10 cellular contexts compared by ENCODE assay signal in genomic region chr9:136665704-136666363, GRCh38. TPM values are rescaled to one million over a fixed set of nuclear protein-coding genes. Genes with fewer than 3 reads are reported as not detected.
DNase-seq lines count a peak whose midpoint lies in the region; ATAC-seq, FAIRE-seq and TF ChIP-seq lines count a peak whose summit lies in the region.
"Had no signal": no experiment of that assay in that cellular context is flagged by ENCODE, and none has a peak within 500 bp of the region (broad histone marks: within the 10 kb centered on the region; RNA-seq: fewer than 3 reads in every experiment).

No MANE protein-coding gene starts in this region.

- no peak overlapping the region for H2AFZ ChIP-seq in K562 (ENCODE audit: low read depth, low read length)

- H3K36me3 Mint-ChIP-seq in naive thymus-derived CD4-positive, alpha-beta T cell: no peaks in the 10 kb centered on the region
- H3K36me3 Mint-ChIP-seq: activated naive CD4-positive, alpha-beta T cell treated with anti-CD3 and anti-CD28 coated beads, Interleukin-2, amount 50 U/mL, for 24 hours had no signal

- H3K4me2 ChIP-seq in K562 (ENCODE audit: insufficient read depth, low read length): peak overlapping the region; percentile 59; the same call in 1 of the 2 replicates

- POLR2A ChIA-PET in K562 (lab: Yijun Ruan, JAX): no interaction called here
- POLR2A ChIA-PET in naive thymus-derived CD4-positive, alpha-beta T cell (lab: Charles Lee): no interaction called here

- H3K4me3 Mint-ChIP-seq in naive thymus-derived CD4-positive, alpha-beta T cell: peak overlapping the region in 1 of 10 donors; percentile 73

- H3K27ac Mint-ChIP-seq in naive thymus-derived CD4-positive, alpha-beta T cell: no peak overlapping the region
- H3K27ac Mint-ChIP-seq: activated naive CD4-positive, alpha-beta T cell treated with anti-CD3 and anti-CD28 coated beads, Interleukin-2, amount 50 U/mL, for 24 hours had no signal

- FAIRE-seq in K562 (lab: Jason Lieb, UNC): no peak

- peaks cover 2% of the 10 kb centered on the region for H3K9me1 ChIP-seq in K562 (ENCODE audit: control insufficient read depth, insufficient read depth, low read length)

- TF ChIP-seq RAD21 in K562 (CRISPR knock-in tag; conservative IDR thresholded peaks at IDR 0.05 in 1 of 2, IDR thresholded peaks at IDR 0.05 in 1 of 2): no peak

- ATAC-seq in K562: no peak; the same call in 2 of the 3 replicates
- ATAC-seq in naive thymus-derived CD4-positive, alpha-beta T cell: peak; percentile 63
- no peak for ATAC-seq in GM21390 (IDR thresholded peaks at IDR 0.05; ENCODE audit: unreplicated experiment)
- no peak for ATAC-seq in HG02610 (IDR thresholded peaks at IDR 0.05; ENCODE audit: unreplicated experiment)
- no peak for ATAC-seq in HG02678 (IDR thresholded peaks at IDR 0.05; ENCODE audit: unreplicated experiment)

- no peaks in the 10 kb centered on the region for H3K9me3 Mint-ChIP-seq in naive thymus-derived CD4-positive, alpha-beta T cell
- H3K9me3 Mint-ChIP-seq: activated naive CD4-positive, alpha-beta T cell treated with anti-CD3 and anti-CD28 coated beads, Interleukin-2, amount 50 U/mL, for 24 hours had no signal

- peak overlapping the region; percentile 32 to 89; a peak in 3 of 4 replicates for H3K9ac ChIP-seq in K562 (ENCODE audit: insufficient read depth in 1 of 2, low read depth in 2 of 2, low read length in 2 of 2)

- in situ Hi-C loops in K562 (cut with MboI): no loop called here

- H3K27ac ChIP-seq in C4-2B: peak overlapping the region; percentile 12; the same call in 1 of the 2 replicates
- no peak overlapping the region for H3K27ac ChIP-seq in HL-60 (replicated peaks)
- peak overlapping the region; percentile 76; the same call in 2 of the 3 replicates for H3K27ac ChIP-seq in K562 (ENCODE audit: extremely low read depth, low read depth, low read length)
- no peak overlapping the region for H3K27ac ChIP-seq in naive thymus-derived CD4-positive, alpha-beta T cell (ENCODE audit: low read depth, low read length)

- peaks cover 0 to 6% (median 0%) of the 10 kb centered on the region in 7 donors for H3K4me1 Mint-ChIP-seq in naive thymus-derived CD4-positive, alpha-beta T cell
- H3K4me1 Mint-ChIP-seq: activated naive CD4-positive, alpha-beta T cell treated with anti-CD3 and anti-CD28 coated beads, Interleukin-2, amount 50 U/mL, for 24 hours had no signal

- H3K9me3 ChIP-seq in K562 (replicated peaks; ENCODE audit: control insufficient read depth, insufficient read depth, low read depth, low read length): 0 out of 2 replicates have a peak, but pooled peaks cover 3% of the 10 kb centered on the region
- H3K9me3 ChIP-seq in naive thymus-derived CD4-positive, alpha-beta T cell (ENCODE audit: control insufficient read depth in 2 of 3, low read length in 3 of 3): no peaks in the 10 kb centered on the region

- 2% methylated on average over 11 of the region's 108 CpGs for WGBS in K562 (ENCODE audit: insufficient coverage, low coverage, missing lambda C conversion rate)

- peak; percentile 80 for TF ChIP-seq CTCF in C4-2B (conservative IDR thresholded peaks at IDR 0.05)
- no peak for TF ChIP-seq CTCF in HL-60 (IDR thresholded peaks at IDR 0.05; ENCODE audit: insufficient read depth, low read length)
- TF ChIP-seq CTCF in K562 (IDR thresholded peaks at IDR 0.05 in 2 of 3, conservative IDR thresholded peaks at IDR 0.05 in 1 of 3; ENCODE audit: insufficient read depth in 2 of 3, low read depth in 1 of 3, low read length in 3 of 3): 0 out of 6 replicates have a peak, but pooled peaks of 1 of the 3 experiments have one; percentile 5

- H3K4me3 ChIP-seq in HL-60 (replicated peaks; ENCODE audit: insufficient read depth, low read length): peak overlapping the region; percentile 16
- H3K4me3 ChIP-seq in K562: peak overlapping the region; percentile 81
- H3K4me3 ChIP-seq in naive thymus-derived CD4-positive, alpha-beta T cell (ENCODE audit: low read length): no peak overlapping the region

- peaks cover 56% of the 10 kb centered on the region for H4K20me1 ChIP-seq in K562 (replicated peaks; ENCODE audit: control insufficient read depth, insufficient read depth, low read length)

- peaks cover 68% of the 10 kb centered on the region; the same call in 2 of the 3 replicates for H3K36me3 ChIP-seq in K562 (ENCODE audit: control insufficient read depth, insufficient read depth, low read length)
- H3K36me3 ChIP-seq in naive thymus-derived CD4-positive, alpha-beta T cell (ENCODE audit: control insufficient read depth in 2 of 3, insufficient read depth in 3 of 3, low read length in 3 of 3): no peaks in the 10 kb centered on the region

- CTCF ChIA-PET in K562 (lab: Yijun Ruan, JAX; ENCODE audit: low intra/inter-chr PET ratio): interaction anchor here (0.8 kb wide), 1 partner anchor 20 kb away, joined by 3 read pairs; no protein-coding TSS in a partner anchor
- CTCF ChIA-PET in naive thymus-derived CD4-positive, alpha-beta T cell (lab: Charles Lee): no interaction called here

- H3K4me1 ChIP-seq in K562 (replicated peaks in 1 of 2; ENCODE audit: control insufficient read depth in 2 of 2, insufficient read depth in 2 of 2, low read length in 2 of 2): peaks cover 18 to 96% of the 10 kb centered on the region in 2 experiments
- H3K4me1 ChIP-seq in naive thymus-derived CD4-positive, alpha-beta T cell (ENCODE audit: control insufficient read depth in 2 of 2, insufficient read depth in 2 of 2, low read length in 2 of 2): peaks cover 0 to 4% of the 10 kb centered on the region in 2 donors

- peaks cover 70% of the 10 kb centered on the region for H3K79me2 ChIP-seq in K562 (ENCODE audit: control insufficient read depth, insufficient read depth, low read length)

- TF ChIP-seq POLR2A in K562 (conservative IDR thresholded peaks at IDR 0.05): no peak

- BruUV-seq in K562 (replicated peaks; lab: Mats Ljungman, UMichigan): no TSS peak

- DNase-seq in HL-60 (ENCODE audit: low read depth in 1 of 2, low spot score in 1 of 2) (no peak), K562 (ENCODE audit: extremely low read depth in 1 of 4, low spot score in 3 of 4) (peak; percentile 65 to 88 (median 84)), putamen (ENCODE audit: low spot score) (no peak)
- peak in 1 of 9 donors; percentile 58 for DNase-seq in naive thymus-derived CD4-positive, alpha-beta T cell
- DNase-seq: HCEC 1CT had no signal

- TF ChIP-seq EP300 in K562 (IDR thresholded peaks at IDR 0.05; ENCODE audit: low read length): no peak

- peaks cover 0 to 14% (median 8%) of the 10 kb centered on the region in 5 donors for H3K27me3 Mint-ChIP-seq in naive thymus-derived CD4-positive, alpha-beta T cell

- intact Hi-C loops in K562 (cut with micrococcal nuclease): no loop called here
- intact Hi-C loops in naive thymus-derived CD4-positive, alpha-beta T cell (cut with micrococcal nuclease): no loop called here

- H3K27me3 ChIP-seq in HL-60 (ENCODE audit: insufficient read depth, poor library complexity, severe bottlenecking): peaks cover 34% of the 10 kb centered on the region
- H3K27me3 ChIP-seq in K562 (ENCODE audit: control insufficient read depth in 2 of 2, insufficient read depth in 2 of 2, low read length in 2 of 2): no peaks in the 10 kb centered on the region
- peaks cover 5% of the 10 kb centered on the region in 2 donors for H3K27me3 ChIP-seq in naive thymus-derived CD4-positive, alpha-beta T cell (ENCODE audit: control insufficient read depth in 2 of 2, insufficient read depth in 2 of 2, low read length in 2 of 2)

RNA-seq across cellular contexts. Expression of gene EGFL7, which starts 3.1 kb away (rescaled TPM):
- 149 and 838 TPM in 2 replicates for total RNA-seq in K562 (2011; cell fraction: chromatin; rRNA removed; ENCODE audit: low replicate concordance)
- 1,169 and 1,462 TPM in 2 replicates for total RNA-seq in K562 (2011; cell fraction: nucleolus; rRNA removed)
- total RNA-seq in K562 (2011; cell fraction: nucleoplasm; rRNA removed): 493 and 520 TPM in 2 replicates
- 217 and 294 TPM in 2 replicates for total RNA-seq in K562 (2014; rRNA removed)
- total RNA-seq in K562 (2014; rRNA removed; fragmentation: Illumina TruSeq; extraction: Trizol): 6.6 and 10.2 TPM in 2 replicates
- 55.3 and 55.5 TPM in 2 replicates for total RNA-seq in K562 (2015; rRNA removed; fragmentation: Illumina TruSeq; extraction: Trizol)
- 213 and 225 TPM in 2 replicates for total RNA-seq in K562 (2021)
- 220 and 305 TPM in 2 replicates for polyA plus RNA-seq in K562 (2011; rRNA removed)
- 390 and 1,175 TPM in 2 replicates for polyA plus RNA-seq in K562 (2011; cell fraction: cytosol; rRNA removed)
- 1,734 and 4,262 TPM in 2 replicates for polyA plus RNA-seq in K562 (2011; cell fraction: nucleus; rRNA removed)
- 148 and 194 TPM in 2 replicates for polyA plus RNA-seq in K562 (2012)
- polyA plus RNA-seq in K562 (2014; fragmentation: Illumina TruSeq; extraction: Trizol): 16.3 and 110 TPM in 2 replicates
- polyA plus RNA-seq in K562 (2014; fragmentation: Nextera tagmentation; extraction: Ambion mirVana): 10 to 100 TPM in 1 of 2 experiments, 1 to 10 TPM in 1; 1.5 to 10.9 TPM
- polyA plus RNA-seq in K562 (2014; rRNA removed): 286 and 294 TPM in 2 replicates
- polyA minus RNA-seq in K562 (2011; rRNA and poly(A)+ RNA removed): 33.5 and 52.0 TPM in 2 replicates
- polyA minus RNA-seq in K562 (2011; cell fraction: cytosol; rRNA and poly(A)+ RNA removed): 222 and 294 TPM in 2 replicates
- 630 and 998 TPM in 2 replicates for polyA minus RNA-seq in K562 (2011; cell fraction: nucleus; rRNA and poly(A)+ RNA removed)
- 1 to 10 TPM in 1 of 5 experiments, under 1 TPM in 2, not detected in 2; 0.56 to 2.3 (median 0.97) TPM for total RNA-seq in naive thymus-derived CD4-positive, alpha-beta T cell
- polyA plus RNA-seq in naive thymus-derived CD4-positive, alpha-beta T cell: not detected

RNA-seq across cellular contexts. Expression of gene AGPAT2, which starts 21.4 kb away (rescaled TPM):
- total RNA-seq in K562 (2011; cell fraction: chromatin; rRNA removed; ENCODE audit: low replicate concordance): 18.6 and 52.7 TPM in 2 replicates
- total RNA-seq in K562 (2011; cell fraction: nucleolus; rRNA removed): 77.5 and 84.7 TPM in 2 replicates
- 39.6 and 45.3 TPM in 2 replicates for total RNA-seq in K562 (2011; cell fraction: nucleoplasm; rRNA removed)
- total RNA-seq in K562 (2014; rRNA removed) (45.5 and 56.5 TPM in 2 replicates), K562 (2014; rRNA removed; fragmentation: Illumina TruSeq; extraction: Trizol) (7.2 and 8.5 TPM in 2 replicates), K562 (2015; rRNA removed; fragmentation: Illumina TruSeq; extraction: Trizol) (27.7 and 31.8 TPM in 2 replicates), K562 (2021) (52.6 and 54.5 TPM in 2 replicates)
- polyA plus RNA-seq in K562 (2011; rRNA removed) (17.3 and 25.4 TPM in 2 replicates), K562 (2014; fragmentation: Illumina TruSeq; extraction: Trizol) (23.9 and 38.6 TPM in 2 replicates), K562 (2014; fragmentation: Nextera tagmentation; extraction: Ambion mirVana) (under 1 TPM; 0.13 to 0.45 TPM), K562 (2014; rRNA removed) (47.1 and 51.9 TPM in 2 replicates)
- polyA plus RNA-seq in K562 (2011; cell fraction: cytosol; rRNA removed): 37.8 and 64.3 TPM in 2 replicates
- polyA plus RNA-seq in K562 (2011; cell fraction: nucleus; rRNA removed): 26.1 and 33.3 TPM in 2 replicates
- 34.3 and 52.5 TPM in 2 replicates for polyA plus RNA-seq in K562 (2012)
- polyA minus RNA-seq in K562 (2011; rRNA and poly(A)+ RNA removed): 10.0 and 12.2 TPM in 2 replicates
- 19.5 and 23.0 TPM in 2 replicates for polyA minus RNA-seq in K562 (2011; cell fraction: cytosol; rRNA and poly(A)+ RNA removed)
- polyA minus RNA-seq in K562 (2011; cell fraction: nucleus; rRNA and poly(A)+ RNA removed): 21.4 and 30.0 TPM in 2 replicates
- 10 to 100 TPM in 2 of 5 experiments, 1 to 10 TPM in 3; 2.3 to 20.6 (median 8.5) TPM for total RNA-seq in naive thymus-derived CD4-positive, alpha-beta T cell
- polyA plus RNA-seq in naive thymus-derived CD4-positive, alpha-beta T cell: 10 to 100 TPM; 12.0 to 13.1 TPM

RNA-seq across cellular contexts. Expression of gene DIPK1B, which starts 46.5 kb away (rescaled TPM):
- 11.8 and 45.1 TPM in 2 replicates for total RNA-seq in K562 (2011; cell fraction: chromatin; rRNA removed; ENCODE audit: low replicate concordance)
- total RNA-seq in K562 (2011; cell fraction: nucleolus; rRNA removed): 39.9 and 47.9 TPM in 2 replicates
- total RNA-seq in K562 (2011; cell fraction: nucleoplasm; rRNA removed): 25.8 and 26.4 TPM in 2 replicates
- total RNA-seq in K562 (2014; rRNA removed) (22.3 and 25.2 TPM in 2 replicates), K562 (2014; rRNA removed; fragmentation: Illumina TruSeq; extraction: Trizol) (2.8 TPM in 2 replicates), K562 (2015; rRNA removed; fragmentation: Illumina TruSeq; extraction: Trizol) (5.9 and 7.4 TPM in 2 replicates), K562 (2021) (20.4 TPM in 2 replicates)
- polyA plus RNA-seq in K562 (2011; rRNA removed) (11.4 and 20.2 TPM in 2 replicates), K562 (2014; fragmentation: Illumina TruSeq; extraction: Trizol) (4.2 and 6.8 TPM in 2 replicates), K562 (2014; fragmentation: Nextera tagmentation; extraction: Ambion mirVana) (under 1 TPM; 0.08 to 0.21 TPM), K562 (2014; rRNA removed) (20.5 and 21.2 TPM in 2 replicates)
- 26.7 and 64.0 TPM in 2 replicates for polyA plus RNA-seq in K562 (2011; cell fraction: cytosol; rRNA removed)
- polyA plus RNA-seq in K562 (2011; cell fraction: nucleus; rRNA removed): 41.8 and 57.7 TPM in 2 replicates
- polyA plus RNA-seq in K562 (2012): 9.0 and 14.4 TPM in 2 replicates
- polyA minus RNA-seq in K562 (2011; rRNA and poly(A)+ RNA removed): 3.7 and 4.5 TPM in 2 replicates
- polyA minus RNA-seq in K562 (2011; cell fraction: cytosol; rRNA and poly(A)+ RNA removed): 13.1 and 14.0 TPM in 2 replicates
- polyA minus RNA-seq in K562 (2011; cell fraction: nucleus; rRNA and poly(A)+ RNA removed): 9.0 and 9.8 TPM in 2 replicates
- 1 to 10 TPM in 1 of 5 experiments, under 1 TPM in 2, not detected in 2; 0.46 to 1.6 (median 0.56) TPM for total RNA-seq in naive thymus-derived CD4-positive, alpha-beta T cell
- polyA plus RNA-seq in naive thymus-derived CD4-positive, alpha-beta T cell: under 1 TPM; 0.11 to 0.31 TPM

Comparison
In these comparisons a context has a peak if more than half of its experiments do, and no peak if none do; other contexts are left out.
1. H3K27ac ChIP-seq: peak in C4-2B (single experiment) and K562 (single experiment); none in HL-60 (single experiment) and naive thymus-derived CD4-positive, alpha-beta T cell (single experiment).
2. DNase-seq: peak in K562 (4 of 4); none in HL-60 (0 of 2) and putamen (single experiment).